8 cellular contexts compared by ENCODE assay signal in the genomic region with DNA sequence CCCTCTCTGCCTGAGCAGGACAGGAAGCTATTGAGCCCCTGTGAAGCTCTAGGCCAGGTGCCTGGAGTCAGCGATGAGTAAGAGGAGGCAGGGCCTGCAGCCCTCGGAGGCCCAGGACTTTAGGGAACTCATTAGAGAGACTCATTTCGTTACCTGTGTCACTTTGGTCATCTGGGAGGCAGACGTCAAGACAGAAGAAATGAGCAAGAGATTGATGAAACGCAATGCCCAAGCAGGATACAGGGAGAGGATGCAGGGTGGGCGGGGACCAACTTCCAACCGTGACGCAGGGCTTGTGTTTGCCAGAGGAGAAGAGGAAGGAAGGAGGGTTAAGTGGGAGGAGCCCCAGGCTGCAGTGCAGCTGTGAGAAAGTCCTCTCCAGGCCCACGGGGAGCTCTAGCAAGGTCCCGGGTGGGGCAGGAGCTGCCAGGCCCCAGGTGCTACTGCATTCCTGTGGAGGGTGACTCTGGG. TPM values are rescaled to one million over a fixed set of nuclear protein-coding genes. Genes with fewer than 3 reads are reported as not detected.
DNase-seq lines count a peak whose midpoint lies in the region; ATAC-seq and TF ChIP-seq lines count a peak whose summit lies in the region.

No MANE protein-coding gene starts in this region.

- no peaks in the 10 kb centered on the region for H3K9me3 ChIP-seq in lower lobe of right lung

- H3K4me1 ChIP-seq in lower lobe of right lung = peaks cover 10% of the 10 kb centered on the region

- no peaks in the 10 kb centered on the region for H3K36me3 Mint-ChIP-seq in type B pancreatic cell
- H3K36me3 Mint-ChIP-seq in progenitor cell of endocrine pancreas (ENCODE audit: insufficient read depth) = no peaks in the 10 kb centered on the region

- H3K27me3 Mint-ChIP-seq in type B pancreatic cell (no peaks in the 10 kb centered on the region), progenitor cell of endocrine pancreas (no peaks in the 10 kb centered on the region)

- H3K4me3 ChIP-seq in cardiac fibroblast (replicated peaks in 1 of 2; ENCODE audit: low read depth in 2 of 2, low read length in 2 of 2) (no peak overlapping the region), lower lobe of right lung (peak overlapping the region; percentile 7)

- H3K27ac ChIP-seq in lower lobe of right lung = peak overlapping the region; percentile 18

- intact Hi-C loops in lower lobe of right lung (cut with DNase I) = no loop called here

- H3K27ac Mint-ChIP-seq in type B pancreatic cell = peak overlapping the region; percentile 88
- no peak overlapping the region for H3K27ac Mint-ChIP-seq in progenitor cell of endocrine pancreas

- no peaks in the 10 kb centered on the region for H3K36me3 ChIP-seq in lower lobe of right lung

- peak overlapping the region; percentile 43 for H3K4me3 Mint-ChIP-seq in type B pancreatic cell
- no peak overlapping the region for H3K4me3 Mint-ChIP-seq in progenitor cell of endocrine pancreas (ENCODE audit: low read depth)

- H3K9me3 Mint-ChIP-seq in type B pancreatic cell (no peaks in the 10 kb centered on the region), progenitor cell of endocrine pancreas (ENCODE audit: low read depth) (no peaks in the 10 kb centered on the region)

- ATAC-seq in HG03196 (IDR thresholded peaks at IDR 0.05; ENCODE audit: unreplicated experiment) (peak; percentile 68), lower lobe of right lung (peak; percentile 77 to 83), HG03378 (IDR thresholded peaks at IDR 0.05; ENCODE audit: unreplicated experiment) (no peak)

- TF ChIP-seq CTCF in cardiac fibroblast (IDR thresholded peaks at IDR 0.05; ENCODE audit: low read depth, low read length) = no peak
- no peak for TF ChIP-seq CTCF in lower lobe of right lung (IDR thresholded peaks at IDR 0.05)
- no peak for TF ChIP-seq CTCF in type B pancreatic cell (conservative IDR thresholded peaks at IDR 0.05)
- TF ChIP-seq CTCF in progenitor cell of endocrine pancreas (IDR thresholded peaks at IDR 0.05; ENCODE audit: unreplicated experiment) = no peak

- H3K27me3 ChIP-seq in lower lobe of right lung (ENCODE audit: low read depth) = no peaks in the 10 kb centered on the region

- H3K4me1 Mint-ChIP-seq in type B pancreatic cell (ENCODE audit: unreplicated experiment) = peaks cover 25% of the 10 kb centered on the region
- H3K4me1 Mint-ChIP-seq in progenitor cell of endocrine pancreas (ENCODE audit: low read depth) = peaks cover 3% of the 10 kb centered on the region

- DNase-seq in ELF-1 (ENCODE audit: low read depth, low spot score) (peak; percentile 59), T-helper 9 cell (peak; percentile 32), cardiac fibroblast (ENCODE audit: low read depth in 2 of 2) (peak; percentile 77 to 86), lower lobe of right lung (peak; percentile 78), type B pancreatic cell (ENCODE audit: extremely low spot score, unreplicated experiment) (no peak), progenitor cell of endocrine pancreas (ENCODE audit: low spot score, unreplicated experiment) (no peak)

RNA-seq across cellular contexts. Expression of gene GNA12, which starts 26.4 kb away (rescaled TPM):
- total RNA-seq in lower lobe of right lung = 41.6 TPM
- 37.9 and 46.2 TPM in 2 replicates for total RNA-seq in type B pancreatic cell (ENCODE audit: low replicate concordance)
- 65.4 and 68.6 TPM in 2 replicates for total RNA-seq in progenitor cell of endocrine pancreas

Comparison
In these comparisons a context has a peak if more than half of its experiments do, and no peak if none do; other contexts are left out.
1. DNase-seq: peak in ELF-1 (single experiment), T-helper 9 cell (single experiment), cardiac fibroblast (2 of 2) and lower lobe of right lung (single experiment); none in type B pancreatic cell (single experiment) and progenitor cell of endocrine pancreas (single experiment).